ENCODE assay signal across 8 cellular contexts in the genomic region with DNA sequence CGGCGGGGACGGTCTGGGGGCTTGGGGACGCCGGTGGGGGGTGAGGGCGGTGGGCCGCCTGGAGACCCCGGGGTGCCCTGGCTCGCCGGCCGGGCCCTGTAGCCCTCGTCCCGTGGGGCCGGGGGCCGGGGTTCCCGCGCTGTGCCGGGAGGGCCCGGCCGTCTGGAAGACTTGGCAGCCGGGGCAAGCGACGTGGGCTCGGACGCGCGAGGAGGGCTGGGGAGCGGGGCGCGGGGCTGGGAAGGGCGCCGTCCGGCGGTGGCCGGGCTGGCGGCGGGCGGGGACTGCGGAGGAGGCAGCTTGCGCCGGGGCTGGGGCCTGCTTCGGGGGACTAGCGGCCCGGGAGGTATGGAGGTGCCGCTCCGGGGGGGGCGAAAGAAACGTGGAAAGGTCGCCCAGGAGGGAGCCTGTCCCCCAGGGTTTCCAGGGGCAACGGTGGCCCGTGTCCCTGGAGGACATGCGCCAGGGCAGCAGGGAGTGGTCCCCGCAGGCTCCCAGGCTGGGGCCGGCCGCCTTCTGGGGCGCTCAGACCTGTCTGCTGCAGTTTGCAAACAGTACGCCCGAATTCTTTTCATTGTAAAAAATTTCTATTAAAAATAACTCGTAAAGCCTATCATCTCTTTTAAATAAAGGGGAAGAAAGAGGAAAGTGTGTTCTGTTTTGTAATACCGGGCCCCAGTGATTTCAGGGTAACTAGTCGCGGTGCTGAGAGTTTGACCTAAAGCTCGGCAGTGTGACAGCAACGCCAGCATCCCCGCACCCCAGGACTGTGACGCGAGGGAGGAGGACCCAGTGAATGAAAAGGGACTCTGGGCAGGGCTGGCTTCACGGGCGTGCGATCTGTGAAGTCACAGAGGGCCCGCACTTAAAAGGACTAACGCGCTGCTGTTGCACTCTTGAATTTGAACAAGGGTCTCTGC. TPM values are rescaled to one million over a fixed set of nuclear protein-coding genes. Genes with fewer than 3 reads are reported as not detected.
A peak's percentile ranks its signal among the peaks of the same experiment; 100 is the strongest.
DNase-seq lines count a peak whose midpoint lies in the region; ATAC-seq lines count a peak whose summit lies in the region.

No MANE protein-coding gene starts in this region.

- H3K36me3 ChIP-seq in muscle layer of colon (ENCODE audit: insufficient read depth, low read length): no peaks in the 10 kb centered on the region

- H3K27ac ChIP-seq in muscle layer of colon (ENCODE audit: low read depth, low read length): peak overlapping the region; percentile 89

- peak; percentile 38 for ATAC-seq in HG02884 (IDR thresholded peaks at IDR 0.05; ENCODE audit: unreplicated experiment)
- peak; percentile 48 for ATAC-seq in esophagus mucosa

- H3K9me3 ChIP-seq in muscle layer of colon (ENCODE audit: low read length): no peaks in the 10 kb centered on the region

- peaks cover 10% of the 10 kb centered on the region for H3K4me1 ChIP-seq in muscle layer of colon (ENCODE audit: insufficient read depth, low read length)

- no peak overlapping the region for H3K9ac ChIP-seq in muscle layer of colon (ENCODE audit: low read length)

- H3K4me3 ChIP-seq in muscle layer of colon (ENCODE audit: low read depth in 1 of 2, low read length in 2 of 2): peak overlapping the region; percentile 55 to 68

- H3K27me3 ChIP-seq in muscle layer of colon (ENCODE audit: control insufficient read depth in 1 of 2, insufficient read depth in 2 of 2, low read length in 2 of 2): no peaks in the 10 kb centered on the region

- peak; percentile 64 to 86 (median 85) for DNase-seq in NCI-H1417 (lab: John Stamatoyannopoulos, UW)
- DNase-seq in NCI-H1417 treated with DMSO at 0.1 percent for 48 hours (lab: John Stamatoyannopoulos, UW): no peak
- peak; percentile 81 for DNase-seq in NCI-H69 (lab: John Stamatoyannopoulos, UW)
- DNase-seq in activated T-cell treated with anti-CD3 and anti-CD28 coated beads, Interleukin-2, amount 50 U/mL, for 1 hour: peak; percentile 68
- peak; percentile 30 to 67 (median 51) for DNase-seq in stimulated activated naive CD4-positive, alpha-beta T cell (lab: John Stamatoyannopoulos, UW)

RNA-seq across cellular contexts. Expression of gene ANKH, which starts 0.8 kb away (rescaled TPM):
- total RNA-seq in esophagus mucosa: 25.5 TPM
